In genomic region chrX:154541896-154542722, GRCh38 we compare ENCODE assay signal across 1 cellular context.
TF ChIP-seq lines count a peak whose summit lies in the region.

No MANE protein-coding gene starts in this region.

TF ChIP-seq in K562, 482 proteins besides CTCF, POLR2A, EP300 and RAD21 (continued from another document and continues in another):
- TF ChIP-seq SFPQ (IDR thresholded peaks at IDR 0.05; ENCODE audit: low read depth, low read length) = no peak
- no peak for TF ChIP-seq SMARCA5 (IDR thresholded peaks at IDR 0.05)
- no peak for TF ChIP-seq STAT5A (IDR thresholded peaks at IDR 0.05; ENCODE audit: borderline replicate concordance, low read length)
- peak; percentile 6 for TF ChIP-seq SUPT5H (IDR thresholded peaks at IDR 0.05)
- no peak for TF ChIP-seq ILK (tag; IDR thresholded peaks at IDR 0.05; ENCODE audit: borderline replicate concordance, low read depth)
- no peak for TF ChIP-seq SIRT6 (IDR thresholded peaks at IDR 0.05; ENCODE audit: low read depth, low read length)
- peak; percentile 39; the same call in 1 of the 2 replicates for TF ChIP-seq JUNB (CRISPR knock-in tag; conservative IDR thresholded peaks at IDR 0.05)
- no peak for TF ChIP-seq ZBTB1 (CRISPR knock-in tag; IDR thresholded peaks at IDR 0.05; ENCODE audit: borderline replicate concordance, low read depth)
- no peak for TF ChIP-seq ZNF76 (CRISPR knock-in tag; IDR thresholded peaks at IDR 0.05; ENCODE audit: borderline replicate concordance)
- TF ChIP-seq CEBPZ (IDR thresholded peaks at IDR 0.05; ENCODE audit: borderline replicate concordance, low read depth, low read length) = no peak
- TF ChIP-seq RNF219 (CRISPR knock-in tag; IDR thresholded peaks at IDR 0.05) = no peak
- no peak for TF ChIP-seq ZNF311 (CRISPR knock-in tag; IDR thresholded peaks at IDR 0.05)
- peak; percentile 99 for TF ChIP-seq NFE2 (IDR thresholded peaks at IDR 0.05; ENCODE audit: low read depth)
- TF ChIP-seq TFAP4 (CRISPR knock-in tag; IDR thresholded peaks at IDR 0.05; ENCODE audit: borderline replicate concordance) = peak; percentile 97
- 0 out of 2 replicates have a peak, but pooled peaks have one; percentile 51 for TF ChIP-seq ZNF583 (CRISPR knock-in tag; IDR thresholded peaks at IDR 0.05)
- TF ChIP-seq ZNF57 (CRISPR knock-in tag; IDR thresholded peaks at IDR 0.05) = no peak
- TF ChIP-seq ZNF408 (CRISPR knock-in tag; IDR thresholded peaks at IDR 0.05; ENCODE audit: low read depth) = no peak
- no peak for TF ChIP-seq ZNF431 (CRISPR knock-in tag; IDR thresholded peaks at IDR 0.05)
- peak in 1 of 2 experiments; percentile 76; a peak in 1 of 4 replicates for TF ChIP-seq ZNF639 (CRISPR knock-in tag; conservative IDR thresholded peaks at IDR 0.05 in 1 of 2, IDR thresholded peaks at IDR 0.05 in 1 of 2)
- no peak for TF ChIP-seq ZFX (CRISPR knock-in tag; IDR thresholded peaks at IDR 0.05)
- TF ChIP-seq RBM17 (IDR thresholded peaks at IDR 0.05; ENCODE audit: borderline replicate concordance, low read depth, low read length) = no peak
- TF ChIP-seq NFIC (IDR thresholded peaks at IDR 0.05) = peak; percentile 95
- no peak for TF ChIP-seq BRCA1 (IDR thresholded peaks at IDR 0.05)
- no peak for TF ChIP-seq BRCA1 (CRISPR knock-in tag; IDR thresholded peaks at IDR 0.05)
- no peak for TF ChIP-seq RHOXF2B (CRISPR knock-in tag; conservative IDR thresholded peaks at IDR 0.05)
- no peak for TF ChIP-seq TCF7L2 (IDR thresholded peaks at IDR 0.05; ENCODE audit: low read depth, low read length)
- TF ChIP-seq ZBTB2 (IDR thresholded peaks at IDR 0.05) = no peak; the same call in 1 of the 2 replicates
- no peak for TF ChIP-seq ZNF124 (CRISPR knock-in tag; IDR thresholded peaks at IDR 0.05)
- peak; percentile 30 for TF ChIP-seq CCNT2 (IDR thresholded peaks at IDR 0.05; ENCODE audit: borderline replicate concordance, extremely low read depth, insufficient read length, low read depth, low read length)
- TF ChIP-seq ZBTB7A (IDR thresholded peaks at IDR 0.05; ENCODE audit: borderline replicate concordance, control insufficient read depth, low read depth, low read length) = peak; percentile 64
- no peak for TF ChIP-seq HNRNPUL1 (IDR thresholded peaks at IDR 0.05; ENCODE audit: low read length)
- peak; percentile 98 for TF ChIP-seq ZNF316 (IDR thresholded peaks at IDR 0.05)
- TF ChIP-seq ZNF384 (IDR thresholded peaks at IDR 0.05; ENCODE audit: low read depth, low read length) = no peak
- no peak for TF ChIP-seq ZBTB5 (IDR thresholded peaks at IDR 0.05)
- peak; percentile 86 for TF ChIP-seq NFE2L1 (tag; IDR thresholded peaks at IDR 0.05; ENCODE audit: borderline replicate concordance, low read depth)
- TF ChIP-seq CAMTA2 (CRISPR knock-in tag; conservative IDR thresholded peaks at IDR 0.05) = no peak
- TF ChIP-seq ZNF584 (CRISPR knock-in tag; IDR thresholded peaks at IDR 0.05; ENCODE audit: low read depth) = peak; percentile 41
- TF ChIP-seq ATF3 (IDR thresholded peaks at IDR 0.05) = peak; percentile 96
- peak; percentile 82; the same call in 1 of the 2 replicates for TF ChIP-seq ATF3 (CRISPR knock-in tag; conservative IDR thresholded peaks at IDR 0.05)
- no peak; the same call in 1 of the 2 replicates for TF ChIP-seq ZEB2 (IDR thresholded peaks at IDR 0.05)
- no peak for TF ChIP-seq AFF4 (CRISPR knock-in tag; IDR thresholded peaks at IDR 0.05)
- no peak for TF ChIP-seq ZNF764 (CRISPR knock-in tag; IDR thresholded peaks at IDR 0.05; ENCODE audit: low read depth)
- 0 out of 2 replicates have a peak, but pooled peaks have one; percentile 31 for TF ChIP-seq MBD2 (IDR thresholded peaks at IDR 0.05; ENCODE audit: borderline replicate concordance, low read depth)
- TF ChIP-seq TCF7 (IDR thresholded peaks at IDR 0.05; ENCODE audit: borderline replicate concordance) = no peak
- TF ChIP-seq TAL1 (IDR thresholded peaks at IDR 0.05) = no peak
- TF ChIP-seq ELF1 (tag; IDR thresholded peaks at IDR 0.05) = peak; percentile 56; the same call in 1 of the 2 replicates
